In genomic region chr3:195580733-195581443, GRCh38 we compare ENCODE assay signal across 1 cellular context.
TF ChIP-seq lines count a peak whose summit lies in the region.

No MANE protein-coding gene starts in this region.

TF ChIP-seq in K562, 482 proteins besides CTCF, POLR2A, EP300 and RAD21:
- TF ChIP-seq ATF3 (IDR thresholded peaks at IDR 0.05) (peak; percentile 51), ATF3 (CRISPR knock-in tag; conservative IDR thresholded peaks at IDR 0.05) (no peak), MIER1 (IDR thresholded peaks at IDR 0.05; ENCODE audit: low read depth) (no peak), NR4A1 (CRISPR knock-in tag; IDR thresholded peaks at IDR 0.05) (no peak), NR4A1 (tag; IDR thresholded peaks at IDR 0.05) (no peak), IRF2 (CRISPR knock-in tag; IDR thresholded peaks at IDR 0.05) (no peak), ZNF175 (CRISPR knock-in tag; IDR thresholded peaks at IDR 0.05; ENCODE audit: low read depth) (peak; percentile 57), NCOA2 (IDR thresholded peaks at IDR 0.05; ENCODE audit: partially characterized antibody in 2 of 2) (no peak), CEBPG (CRISPR knock-in tag; IDR thresholded peaks at IDR 0.05) (peak; percentile 68), CEBPG (tag; conservative IDR thresholded peaks at IDR 0.05 in 1 of 2, IDR thresholded peaks at IDR 0.05 in 1 of 2) (peak in 1 of 2 experiments; percentile 79; a peak in 2 of 4 replicates), SMARCE1 (IDR thresholded peaks at IDR 0.05) (no peak), ZNF766 (CRISPR knock-in tag; conservative IDR thresholded peaks at IDR 0.05) (no peak), ZBTB9 (CRISPR knock-in tag; IDR thresholded peaks at IDR 0.05) (no peak), ARID3B (CRISPR knock-in tag; IDR thresholded peaks at IDR 0.05; ENCODE audit: borderline replicate concordance) (no peak)
